In genomic region chr10:7357193-7357592, GRCh38 we compare ENCODE assay signal across 17 cellular contexts.
"Had no signal": no experiment of that assay in that cellular context is flagged by ENCODE, and none has a peak within 500 bp of the region (broad histone marks: within the 10 kb centered on the region; RNA-seq: fewer than 3 reads in every experiment).

No MANE protein-coding gene starts in this region.

- ATAC-seq: T-cell had no signal

- DNase-seq: Karpas-422, KG1, MM.1S, NCI-H1092 treated with DMSO at 0.1 percent for 48 hours, NCI-H1436 treated with DMSO at 0.1 percent for 48 hours, NCI-H1694, NCI-H187 treated with DMSO at 0.1 percent for 48 hours, NCI-H2029 treated with DMSO at 0.1 percent for 48 hours, NCI-H2171 treated with DMSO at 0.1 percent for 48 hours, NCI-H524, NCI-H526 treated with DMSO at 0.1 percent for 48 hours, NCI-H774, RPMI8226, SHP77, SK-N-SH, SW 1271, T-cell had no signal

- H3K27me3 Mint-ChIP-seq: T-cell had no signal

- H3K27ac Mint-ChIP-seq: T-cell had no signal

- H3K4me3 Mint-ChIP-seq: T-cell had no signal

- H3K9me3 ChIP-seq: SK-N-SH had no signal
